1 cellular context compared by ENCODE assay signal in the genomic region with DNA sequence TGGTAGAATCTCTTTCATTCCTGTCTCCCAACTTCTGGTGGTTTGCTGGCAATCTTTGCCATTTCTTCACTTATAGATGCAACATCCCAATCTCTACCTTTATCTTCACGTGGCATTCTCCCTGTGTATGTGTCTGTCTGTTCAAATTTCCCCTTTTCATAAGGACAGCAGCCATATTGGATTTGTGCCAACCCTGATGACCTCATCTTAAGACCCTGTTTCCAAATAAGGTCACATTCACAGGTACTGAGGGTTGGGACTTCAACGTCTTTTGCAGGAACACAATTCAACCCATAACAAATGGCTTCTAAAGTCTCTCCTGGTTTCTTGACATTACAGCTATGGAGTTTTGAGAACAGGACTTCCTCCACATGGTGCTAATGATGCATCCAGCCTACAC.
TF ChIP-seq lines count a peak whose summit lies in the region.

No MANE protein-coding gene starts in this region.

TF ChIP-seq in GM23338, 12 proteins besides CTCF, POLR2A, EP300 and RAD21 (continued from another document):
- TF ChIP-seq, protein P1, sequence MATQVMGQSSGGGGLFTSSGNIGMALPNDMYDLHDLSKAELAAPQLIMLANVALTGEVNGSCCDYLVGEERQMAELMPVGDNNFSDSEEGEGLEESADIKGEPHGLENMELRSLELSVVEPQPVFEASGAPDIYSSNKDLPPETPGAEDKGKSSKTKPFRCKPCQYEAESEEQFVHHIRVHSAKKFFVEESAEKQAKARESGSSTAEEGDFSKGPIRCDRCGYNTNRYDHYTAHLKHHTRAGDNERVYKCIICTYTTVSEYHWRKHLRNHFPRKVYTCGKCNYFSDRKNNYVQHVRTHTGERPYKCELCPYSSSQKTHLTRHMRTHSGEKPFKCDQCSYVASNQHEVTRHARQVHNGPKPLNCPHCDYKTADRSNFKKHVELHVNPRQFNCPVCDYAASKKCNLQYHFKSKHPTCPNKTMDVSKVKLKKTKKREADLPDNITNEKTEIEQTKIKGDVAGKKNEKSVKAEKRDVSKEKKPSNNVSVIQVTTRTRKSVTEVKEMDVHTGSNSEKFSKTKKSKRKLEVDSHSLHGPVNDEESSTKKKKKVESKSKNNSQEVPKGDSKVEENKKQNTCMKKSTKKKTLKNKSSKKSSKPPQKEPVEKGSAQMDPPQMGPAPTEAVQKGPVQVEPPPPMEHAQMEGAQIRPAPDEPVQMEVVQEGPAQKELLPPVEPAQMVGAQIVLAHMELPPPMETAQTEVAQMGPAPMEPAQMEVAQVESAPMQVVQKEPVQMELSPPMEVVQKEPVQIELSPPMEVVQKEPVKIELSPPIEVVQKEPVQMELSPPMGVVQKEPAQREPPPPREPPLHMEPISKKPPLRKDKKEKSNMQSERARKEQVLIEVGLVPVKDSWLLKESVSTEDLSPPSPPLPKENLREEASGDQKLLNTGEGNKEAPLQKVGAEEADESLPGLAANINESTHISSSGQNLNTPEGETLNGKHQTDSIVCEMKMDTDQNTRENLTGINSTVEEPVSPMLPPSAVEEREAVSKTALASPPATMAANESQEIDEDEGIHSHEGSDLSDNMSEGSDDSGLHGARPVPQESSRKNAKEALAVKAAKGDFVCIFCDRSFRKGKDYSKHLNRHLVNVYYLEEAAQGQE (IDR thresholded peaks at IDR 0.05; ENCODE audit: unreplicated experiment) = no peak
- TF ChIP-seq STAT1 (IDR thresholded peaks at IDR 0.05; ENCODE audit: unreplicated experiment) (no peak), NANOG (IDR thresholded peaks at IDR 0.05; ENCODE audit: borderline replicate concordance) (no peak), ZNF331 (CRISPR knock-in tag; IDR thresholded peaks at IDR 0.05; ENCODE audit: low read depth) (no peak)
- TF ChIP-seq, protein P2, sequence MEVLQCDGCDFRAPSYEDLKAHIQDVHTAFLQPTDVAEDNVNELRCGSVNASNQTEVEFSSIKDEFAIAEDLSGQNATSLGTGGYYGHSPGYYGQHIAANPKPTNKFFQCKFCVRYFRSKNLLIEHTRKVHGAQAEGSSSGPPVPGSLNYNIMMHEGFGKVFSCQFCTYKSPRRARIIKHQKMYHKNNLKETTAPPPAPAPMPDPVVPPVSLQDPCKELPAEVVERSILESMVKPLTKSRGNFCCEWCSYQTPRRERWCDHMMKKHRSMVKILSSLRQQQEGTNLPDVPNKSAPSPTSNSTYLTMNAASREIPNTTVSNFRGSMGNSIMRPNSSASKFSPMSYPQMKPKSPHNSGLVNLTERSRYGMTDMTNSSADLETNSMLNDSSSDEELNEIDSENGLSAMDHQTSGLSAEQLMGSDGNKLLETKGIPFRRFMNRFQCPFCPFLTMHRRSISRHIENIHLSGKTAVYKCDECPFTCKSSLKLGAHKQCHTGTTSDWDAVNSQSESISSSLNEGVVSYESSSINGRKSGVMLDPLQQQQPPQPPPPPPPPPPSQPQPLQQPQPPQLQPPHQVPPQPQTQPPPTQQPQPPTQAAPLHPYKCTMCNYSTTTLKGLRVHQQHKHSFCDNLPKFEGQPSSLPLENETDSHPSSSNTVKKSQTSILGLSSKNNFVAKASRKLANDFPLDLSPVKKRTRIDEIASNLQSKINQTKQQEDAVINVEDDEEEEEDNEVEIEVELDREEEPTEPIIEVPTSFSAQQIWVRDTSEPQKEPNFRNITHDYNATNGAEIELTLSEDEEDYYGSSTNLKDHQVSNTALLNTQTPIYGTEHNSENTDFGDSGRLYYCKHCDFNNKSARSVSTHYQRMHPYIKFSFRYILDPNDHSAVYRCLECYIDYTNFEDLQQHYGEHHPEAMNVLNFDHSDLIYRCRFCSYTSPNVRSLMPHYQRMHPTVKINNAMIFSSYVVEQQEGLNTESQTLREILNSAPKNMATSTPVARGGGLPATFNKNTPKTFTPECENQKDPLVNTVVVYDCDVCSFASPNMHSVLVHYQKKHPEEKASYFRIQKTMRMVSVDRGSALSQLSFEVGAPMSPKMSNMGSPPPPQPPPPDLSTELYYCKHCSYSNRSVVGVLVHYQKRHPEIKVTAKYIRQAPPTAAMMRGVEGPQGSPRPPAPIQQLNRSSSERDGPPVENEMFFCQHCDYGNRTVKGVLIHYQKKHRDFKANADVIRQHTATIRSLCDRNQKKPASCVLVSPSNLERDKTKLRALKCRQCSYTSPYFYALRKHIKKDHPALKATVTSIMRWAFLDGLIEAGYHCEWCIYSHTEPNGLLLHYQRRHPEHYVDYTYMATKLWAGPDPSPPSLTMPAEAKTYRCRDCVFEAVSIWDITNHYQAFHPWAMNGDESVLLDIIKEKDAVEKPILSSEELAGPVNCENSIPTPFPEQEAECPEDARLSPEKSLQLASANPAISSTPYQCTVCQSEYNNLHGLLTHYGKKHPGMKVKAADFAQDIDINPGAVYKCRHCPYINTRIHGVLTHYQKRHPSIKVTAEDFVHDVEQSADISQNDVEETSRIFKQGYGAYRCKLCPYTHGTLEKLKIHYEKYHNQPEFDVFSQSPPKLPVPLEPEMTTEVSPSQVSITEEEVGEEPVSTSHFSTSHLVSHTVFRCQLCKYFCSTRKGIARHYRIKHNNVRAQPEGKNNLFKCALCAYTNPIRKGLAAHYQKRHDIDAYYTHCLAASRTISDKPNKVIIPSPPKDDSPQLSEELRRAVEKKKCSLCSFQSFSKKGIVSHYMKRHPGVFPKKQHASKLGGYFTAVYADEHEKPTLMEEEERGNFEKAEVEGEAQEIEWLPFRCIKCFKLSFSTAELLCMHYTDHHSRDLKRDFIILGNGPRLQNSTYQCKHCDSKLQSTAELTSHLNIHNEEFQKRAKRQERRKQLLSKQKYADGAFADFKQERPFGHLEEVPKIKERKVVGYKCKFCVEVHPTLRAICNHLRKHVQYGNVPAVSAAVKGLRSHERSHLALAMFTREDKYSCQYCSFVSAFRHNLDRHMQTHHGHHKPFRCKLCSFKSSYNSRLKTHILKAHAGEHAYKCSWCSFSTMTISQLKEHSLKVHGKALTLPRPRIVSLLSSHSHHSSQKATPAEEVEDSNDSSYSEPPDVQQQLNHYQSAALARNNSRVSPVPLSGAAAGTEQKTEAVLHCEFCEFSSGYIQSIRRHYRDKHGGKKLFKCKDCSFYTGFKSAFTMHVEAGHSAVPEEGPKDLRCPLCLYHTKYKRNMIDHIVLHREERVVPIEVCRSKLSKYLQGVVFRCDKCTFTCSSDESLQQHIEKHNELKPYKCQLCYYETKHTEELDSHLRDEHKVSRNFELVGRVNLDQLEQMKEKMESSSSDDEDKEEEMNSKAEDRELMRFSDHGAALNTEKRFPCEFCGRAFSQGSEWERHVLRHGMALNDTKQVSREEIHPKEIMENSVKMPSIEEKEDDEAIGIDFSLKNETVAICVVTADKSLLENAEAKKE (CRISPR knock-in tag; IDR thresholded peaks at IDR 0.05) = no peak
